Comparison of ENCODE assay signal across 2 cellular contexts in genomic region chr6:35804996-35805736, GRCh38.
A peak's percentile ranks its signal among the peaks of the same experiment; 100 is the strongest.
TF ChIP-seq lines count a peak whose summit lies in the region.

Gene LHFPL5, plus strand, starts transcription at chr6:35805352. Its CDS starts 319 bp downstream, at chr6:35805671.

TF ChIP-seq in GM12891, 5 proteins besides CTCF, POLR2A, EP300 and RAD21 (continued from another document):
- TF ChIP-seq POLR2AphosphoS5 (IDR thresholded peaks at IDR 0.05; ENCODE audit: low read depth, low read length) (no peak), TAF1 (IDR thresholded peaks at IDR 0.05; ENCODE audit: low read depth, low read length) (no peak), POU2F2 (IDR thresholded peaks at IDR 0.05; ENCODE audit: low read depth, low read length) (no peak), PAX5 (IDR thresholded peaks at IDR 0.05; ENCODE audit: insufficient read depth, low read length, severe bottlenecking) (no peak)

TF ChIP-seq in H1, 55 proteins besides CTCF, POLR2A, EP300 and RAD21:
- TF ChIP-seq TEAD4 (IDR thresholded peaks at IDR 0.05; ENCODE audit: low read depth, low read length) (0 out of 2 replicates have a peak, but pooled peaks have one; percentile 14), SAP30 (IDR thresholded peaks at IDR 0.05; ENCODE audit: insufficient read depth, insufficient replicate concordance, low read length) (no peak), ZNF274 (IDR thresholded peaks at IDR 0.05; ENCODE audit: borderline replicate concordance, extremely low read depth, low read length) (no peak), SIN3A (conservative IDR thresholded peaks at IDR 0.05 in 1 of 2, IDR thresholded peaks at IDR 0.05 in 1 of 2; ENCODE audit: low read depth in 1 of 2, low read length in 2 of 2) (peak; percentile 75 to 91; a peak in 2 of 4 replicates), HDAC2 (IDR thresholded peaks at IDR 0.05; ENCODE audit: borderline replicate concordance in 1 of 2, low read depth in 2 of 2, low read length in 2 of 2) (0 out of 4 replicates have a peak, but pooled peaks of 1 of the 2 experiments have one; percentile 66), KDM4A (IDR thresholded peaks at IDR 0.05; ENCODE audit: low read depth, low read length, severe bottlenecking) (peak; percentile 50)
